2 cellular contexts compared by ENCODE assay signal in genomic region chr6:161273356-161273751, GRCh38.
TF ChIP-seq lines count a peak whose summit lies in the region.

No MANE protein-coding gene starts in this region.

TF ChIP-seq in liver, 16 proteins besides CTCF, POLR2A, EP300 and RAD21 (continued from another document):
- no peak for TF ChIP-seq EGR1 (IDR thresholded peaks at IDR 0.05; ENCODE audit: low read depth in 2 of 2)
- no peak for TF ChIP-seq SP1 (IDR thresholded peaks at IDR 0.05)
- TF ChIP-seq NR2F2 (IDR thresholded peaks at IDR 0.05): no peak
- no peak for TF ChIP-seq REST (IDR thresholded peaks at IDR 0.05)
- no peak for TF ChIP-seq ZBTB33 (IDR thresholded peaks at IDR 0.05)
- TF ChIP-seq FOXA2 (IDR thresholded peaks at IDR 0.05): no peak

TF ChIP-seq in HepG2, 621 proteins besides CTCF, POLR2A, EP300 and RAD21 (continued from another document):
- TF ChIP-seq, protein P1, sequence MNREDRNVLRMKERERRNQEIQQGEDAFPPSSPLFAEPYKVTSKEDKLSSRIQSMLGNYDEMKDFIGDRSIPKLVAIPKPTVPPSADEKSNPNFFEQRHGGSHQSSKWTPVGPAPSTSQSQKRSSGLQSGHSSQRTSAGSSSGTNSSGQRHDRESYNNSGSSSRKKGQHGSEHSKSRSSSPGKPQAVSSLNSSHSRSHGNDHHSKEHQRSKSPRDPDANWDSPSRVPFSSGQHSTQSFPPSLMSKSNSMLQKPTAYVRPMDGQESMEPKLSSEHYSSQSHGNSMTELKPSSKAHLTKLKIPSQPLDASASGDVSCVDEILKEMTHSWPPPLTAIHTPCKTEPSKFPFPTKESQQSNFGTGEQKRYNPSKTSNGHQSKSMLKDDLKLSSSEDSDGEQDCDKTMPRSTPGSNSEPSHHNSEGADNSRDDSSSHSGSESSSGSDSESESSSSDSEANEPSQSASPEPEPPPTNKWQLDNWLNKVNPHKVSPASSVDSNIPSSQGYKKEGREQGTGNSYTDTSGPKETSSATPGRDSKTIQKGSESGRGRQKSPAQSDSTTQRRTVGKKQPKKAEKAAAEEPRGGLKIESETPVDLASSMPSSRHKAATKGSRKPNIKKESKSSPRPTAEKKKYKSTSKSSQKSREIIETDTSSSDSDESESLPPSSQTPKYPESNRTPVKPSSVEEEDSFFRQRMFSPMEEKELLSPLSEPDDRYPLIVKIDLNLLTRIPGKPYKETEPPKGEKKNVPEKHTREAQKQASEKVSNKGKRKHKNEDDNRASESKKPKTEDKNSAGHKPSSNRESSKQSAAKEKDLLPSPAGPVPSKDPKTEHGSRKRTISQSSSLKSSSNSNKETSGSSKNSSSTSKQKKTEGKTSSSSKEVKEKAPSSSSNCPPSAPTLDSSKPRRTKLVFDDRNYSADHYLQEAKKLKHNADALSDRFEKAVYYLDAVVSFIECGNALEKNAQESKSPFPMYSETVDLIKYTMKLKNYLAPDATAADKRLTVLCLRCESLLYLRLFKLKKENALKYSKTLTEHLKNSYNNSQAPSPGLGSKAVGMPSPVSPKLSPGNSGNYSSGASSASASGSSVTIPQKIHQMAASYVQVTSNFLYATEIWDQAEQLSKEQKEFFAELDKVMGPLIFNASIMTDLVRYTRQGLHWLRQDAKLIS (CRISPR knock-in tag; IDR thresholded peaks at IDR 0.05): no peak
- TF ChIP-seq ZNF20 (CRISPR knock-in tag; IDR thresholded peaks at IDR 0.05): no peak
- TF ChIP-seq KLF12 (CRISPR knock-in tag; IDR thresholded peaks at IDR 0.05; ENCODE audit: borderline replicate concordance): no peak
- TF ChIP-seq ZUFSP (CRISPR knock-in tag; IDR thresholded peaks at IDR 0.05; ENCODE audit: borderline replicate concordance): no peak
- no peak for TF ChIP-seq MAZ (IDR thresholded peaks at IDR 0.05; ENCODE audit: borderline replicate concordance, low read depth, low read length)
- TF ChIP-seq MAZ (CRISPR knock-in tag; IDR thresholded peaks at IDR 0.05; ENCODE audit: low read depth): no peak
- TF ChIP-seq HNF4G (IDR thresholded peaks at IDR 0.05; ENCODE audit: borderline replicate concordance, low read depth, low read length): no peak
- TF ChIP-seq HNF4G (CRISPR knock-in tag; IDR thresholded peaks at IDR 0.05; ENCODE audit: borderline replicate concordance, low read depth): no peak
- no peak for TF ChIP-seq ZBTB8A (CRISPR knock-in tag; IDR thresholded peaks at IDR 0.05; ENCODE audit: borderline replicate concordance, low read depth)
- no peak for TF ChIP-seq MED13 (CRISPR knock-in tag; IDR thresholded peaks at IDR 0.05)
- no peak for TF ChIP-seq SOX6 (IDR thresholded peaks at IDR 0.05)
- no peak for TF ChIP-seq SOX6 (CRISPR knock-in tag; IDR thresholded peaks at IDR 0.05)
- TF ChIP-seq GLI4 (CRISPR knock-in tag; IDR thresholded peaks at IDR 0.05; ENCODE audit: borderline replicate concordance): no peak
- TF ChIP-seq ZGPAT (CRISPR knock-in tag; IDR thresholded peaks at IDR 0.05): no peak
- no peak for TF ChIP-seq ZSCAN30 (CRISPR knock-in tag; IDR thresholded peaks at IDR 0.05)
- no peak for TF ChIP-seq ESRRA (CRISPR knock-in tag; IDR thresholded peaks at IDR 0.05; ENCODE audit: low read depth)
- TF ChIP-seq PLRG1 (conservative IDR thresholded peaks at IDR 0.05): no peak
- TF ChIP-seq HOXA7 (CRISPR knock-in tag; IDR thresholded peaks at IDR 0.05): no peak
- TF ChIP-seq ZNF24 (IDR thresholded peaks at IDR 0.05): no peak
